8 cellular contexts compared by ENCODE assay signal in genomic region chr16:31333686-31334649, GRCh38. TPM values are rescaled to one million over a fixed set of nuclear protein-coding genes. Genes with fewer than 3 reads are reported as not detected.
DNase-seq lines count a peak whose midpoint lies in the region; ATAC-seq and TF ChIP-seq lines count a peak whose summit lies in the region.

No MANE protein-coding gene starts in this region.

- intact Hi-C loops in Panc1 (cut with micrococcal nuclease; ENCODE audit: unreplicated experiment) = loop anchor here (5.0 to 10.0 kb wide), 2 partner anchors 111 to 132 kb away; partner anchors contain the start of genes PYCARD and ZNF843

- H3K27me3 ChIP-seq in Panc1 (ENCODE audit: control insufficient read depth, insufficient read depth, low read length) = peaks cover 9% of the 10 kb centered on the region
- H3K27me3 ChIP-seq in parathyroid adenoma (ENCODE audit: control insufficient read depth, insufficient read depth, low read length) = no peaks in the 10 kb centered on the region
- peaks cover 0 to 43% of the 10 kb centered on the region in 2 donors for H3K27me3 ChIP-seq in tibial nerve

- no peak overlapping the region for H3K9ac ChIP-seq in parathyroid adenoma

- no peak for TF ChIP-seq POLR2A in tibial nerve (IDR thresholded peaks at IDR 0.05)

- in situ Hi-C loops in Panc1 (cut with HindIII; ENCODE audit: low pct_unique_long_range_greater_than_20kb, low sequenced_read_pairs) = no loop called here

- peak; percentile 25 for TF ChIP-seq CTCF in HFF-Myc (IDR thresholded peaks at IDR 0.05; ENCODE audit: low read depth, low read length, missing control alignments)
- TF ChIP-seq CTCF in Panc1 (IDR thresholded peaks at IDR 0.05) = peak; percentile 50
- TF ChIP-seq CTCF in parathyroid adenoma (IDR thresholded peaks at IDR 0.05) = peak; percentile 30
- TF ChIP-seq CTCF in tibial nerve (IDR thresholded peaks at IDR 0.05) = peak in 2 of 5 experiments; percentile 14 to 21

- no peak overlapping the region for H2AFZ ChIP-seq in parathyroid adenoma

- 9 to 17% methylated on average over 5 of the region's 5 CpGs for WGBS in tibial nerve, 2 donors

- POLR2A ChIA-PET in Panc1 (lab: Charles Lee) = no interaction called here

- DNase-seq in NCI-H345 (lab: John Stamatoyannopoulos, UW) (peak; percentile 20), NCI-H345 treated with DMSO at 0.1 percent for 48 hours (lab: John Stamatoyannopoulos, UW; ENCODE audit: unreplicated experiment) (no peak), HFF-Myc (ENCODE audit: extremely low read depth, low read depth) (no peak), Panc1 (ENCODE audit: low read depth, low spot score) (peak; percentile 27), epithelial cell of prostate (ENCODE audit: low read depth, low spot score) (peak; percentile 6), GM19240 (ENCODE audit: insufficient read length, low spot score) (no peak), tibial nerve (ENCODE audit: low spot score in 2 of 2) (no peak)

- no peak for TF ChIP-seq EP300 in tibial nerve (IDR thresholded peaks at IDR 0.05)

- BruUV-seq in Panc1 (replicated peaks; lab: Mats Ljungman, UMichigan) = no TSS peak

- H3K4me1 ChIP-seq in Panc1 (ENCODE audit: control insufficient read depth, insufficient read depth, low read length) (no peaks in the 10 kb centered on the region; the same call in 1 of the 2 replicates), parathyroid adenoma (peaks cover 2% of the 10 kb centered on the region), tibial nerve (peaks cover 0 to 8% (median 0%) of the 10 kb centered on the region in 4 donors)

- H3K4me2 ChIP-seq in parathyroid adenoma (ENCODE audit: low read length) = no peak overlapping the region

- CTCF ChIA-PET in Panc1 (lab: Charles Lee) = interaction anchor here (0.6 to 1.3 kb wide), 5 partner anchors 110 to 233 kb away, joined by 3 to 6 read pairs (median 3); partner anchors contain the start of gene PYCARD

- H3K9me3 ChIP-seq in Panc1 (ENCODE audit: control insufficient read depth, insufficient read depth, low read depth, low read length) (no peaks in the 10 kb centered on the region), parathyroid adenoma (ENCODE audit: control insufficient read depth, low read length) (no peaks in the 10 kb centered on the region), tibial nerve (peaks cover 0 to 14% (median 0%) of the 10 kb centered on the region in 4 donors)

- no peak overlapping the region for H3K4me3 ChIP-seq in HFF-Myc (replicated peaks; ENCODE audit: low read depth, low read length)
- H3K4me3 ChIP-seq in Panc1 (ENCODE audit: low read depth in 2 of 2, low read length in 2 of 2) = no peak overlapping the region
- no peak overlapping the region for H3K4me3 ChIP-seq in parathyroid adenoma (ENCODE audit: low read depth, low read length)
- no peak overlapping the region for H3K4me3 ChIP-seq in tibial nerve

- H3K36me3 ChIP-seq in Panc1 (ENCODE audit: control insufficient read depth, insufficient read depth, low read length) (no peaks in the 10 kb centered on the region), parathyroid adenoma (ENCODE audit: control insufficient read depth, insufficient read depth, low read length) (no peaks in the 10 kb centered on the region), tibial nerve (no peaks in the 10 kb centered on the region)

- H3K79me2 ChIP-seq in parathyroid adenoma = no peaks in the 10 kb centered on the region

- no peak overlapping the region for H3K27ac ChIP-seq in Panc1 (ENCODE audit: low read length)
- no peak overlapping the region for H3K27ac ChIP-seq in epithelial cell of prostate
- no peak overlapping the region for H3K27ac ChIP-seq in parathyroid adenoma
- no peak overlapping the region for H3K27ac ChIP-seq in tibial nerve

- peak; percentile 91 for ATAC-seq in Panc1

RNA-seq across cellular contexts. Expression of gene ITGAX, which starts 21.0 kb away (rescaled TPM):
- total RNA-seq in Panc1 (2021; ENCODE audit: unreplicated experiment) = 0.49 TPM
- 0.16 TPM for polyA plus RNA-seq in Panc1 (2012; ENCODE audit: insufficient read length)
- 1 to 10 TPM; 1.8 to 9.3 (median 4.3) TPM for total RNA-seq in tibial nerve

RNA-seq across cellular contexts. Expression of gene ITGAD, which starts 59.2 kb away (rescaled TPM):
- total RNA-seq in Panc1 (2021; ENCODE audit: unreplicated experiment) (not detected), tibial nerve (under 1 TPM in 2 of 4 donors, not detected in 2; under 0.01 to 0.22 TPM)
- 0.27 TPM for polyA plus RNA-seq in Panc1 (2012; ENCODE audit: insufficient read length)

Comparison
In these comparisons a context has a peak if more than half of its experiments do, and no peak if none do; other contexts are left out.
1. DNase-seq: peak in NCI-H345 (single experiment), Panc1 (single experiment) and epithelial cell of prostate (single experiment); none in NCI-H345 treated with DMSO at 0.1 percent for 48 hours (single experiment), HFF-Myc (single experiment), GM19240 (single experiment) and tibial nerve (0 of 2).